In genomic region chr21:33755354-33755753, GRCh38 we compare ENCODE assay signal across 19 cellular contexts.
DNase-seq lines count a peak whose midpoint lies in the region; ATAC-seq and TF ChIP-seq lines count a peak whose summit lies in the region.
"Had no signal": no experiment of that assay in that cellular context is flagged by ENCODE, and none has a peak within 500 bp of the region (broad histone marks: within the 10 kb centered on the region; RNA-seq: fewer than 3 reads in every experiment).

No MANE protein-coding gene starts in this region.

- ATAC-seq in WTC11 (no peak), right lobe of liver (no peak)
- ATAC-seq: HCT116 had no signal

- peak overlapping the region in 1 of 5 donors; percentile 53 for H3K9ac ChIP-seq in subcutaneous abdominal adipose tissue (ENCODE audit: low read length in 5 of 5)

- TF ChIP-seq CTCF in WTC11 (IDR thresholded peaks at IDR 0.05) = no peak
- no peak for TF ChIP-seq CTCF in brain microvascular endothelial cell (IDR thresholded peaks at IDR 0.05; ENCODE audit: low read depth, low read length, missing control alignments)
- TF ChIP-seq CTCF in right lobe of liver (IDR thresholded peaks at IDR 0.05) = no peak

- no peaks in the 10 kb centered on the region for H3K27me3 Mint-ChIP-seq in WTC11 (ENCODE audit: low read depth)
- H3K27me3 Mint-ChIP-seq: CD4-positive, CD25-positive, alpha-beta regulatory T cell had no signal

- POLR2A ChIA-PET in WTC11 (lab: Charles Lee) = no interaction called here

- intact Hi-C loops in right lobe of liver (cut with DNase I) = loop anchor here in 1 of 2 donors (10.0 kb wide), 1 partner anchor 61 kb away; no protein-coding TSS in a partner anchor

- TF ChIP-seq POLR2A in right lobe of liver (IDR thresholded peaks at IDR 0.05) = no peak

- H3K4me3 ChIP-seq in brain microvascular endothelial cell (ENCODE audit: low read depth, low read length) (no peak overlapping the region), subcutaneous abdominal adipose tissue (ENCODE audit: low read depth in 1 of 5, low read length in 5 of 5) (no peak overlapping the region), right lobe of liver (no peak overlapping the region)

- in situ Hi-C loops in brain microvascular endothelial cell (cut with HindIII; ENCODE audit: low pct_ligation_motif_present, low sequenced_read_pairs) = no loop called here

- H3K9me3 ChIP-seq in subcutaneous abdominal adipose tissue (ENCODE audit: control insufficient read depth in 5 of 5, low read length in 5 of 5) (no peaks in the 10 kb centered on the region), right lobe of liver (no peaks in the 10 kb centered on the region)
- H3K9me3 ChIP-seq: BE2C had no signal

- DNase-seq in NCI-H226 = peak; percentile 74
- no peak for DNase-seq in WTC11 (ENCODE audit: low spot score)
- DNase-seq in brain microvascular endothelial cell = no peak
- no peak for DNase-seq in right lobe of liver
- DNase-seq in NCI-H1092 treated with DMSO at 0.1 percent for 48 hours (lab: John Stamatoyannopoulos, UW) = no peak
- DNase-seq in activated T-cell treated with anti-CD3 and anti-CD28 coated beads, Interleukin-2, amount 50 U/mL, for 48 hours = no peak
- DNase-seq: ACHN; BE2C; C1 segment of cervical spinal cord; CD4-positive, CD25-positive, alpha-beta regulatory T cell; CD8-positive, alpha-beta memory T cell; DMS153; DMS79; GDM1; GOT3; H7; IMR-90 had no signal

- H3K27ac Mint-ChIP-seq in WTC11 = peak overlapping the region; percentile 40; the same call in 1 of the 2 replicates
- H3K27ac Mint-ChIP-seq: CD4-positive, CD25-positive, alpha-beta regulatory T cell; CD8-positive, alpha-beta memory T cell had no signal

- H3K27ac ChIP-seq in brain microvascular endothelial cell = peak overlapping the region; percentile 11
- peak overlapping the region; percentile 48 for H3K27ac ChIP-seq in subcutaneous abdominal adipose tissue (ENCODE audit: low read depth, low read length)
- no peak overlapping the region for H3K27ac ChIP-seq in right lobe of liver

- H3K4me1 ChIP-seq in subcutaneous abdominal adipose tissue (ENCODE audit: control insufficient read depth in 5 of 5, insufficient read depth in 5 of 5, low read length in 5 of 5) (peaks cover 0 to 42% (median 30%) of the 10 kb centered on the region in 5 donors), right lobe of liver (peaks cover 0 to 3% (median 3%) of the 10 kb centered on the region in 4 donors)
- H3K4me1 ChIP-seq: BE2C had no signal

- no peaks in the 10 kb centered on the region for H3K9me3 Mint-ChIP-seq in WTC11
- H3K9me3 Mint-ChIP-seq: CD8-positive, alpha-beta memory T cell had no signal

- CTCF ChIA-PET in WTC11 (lab: Charles Lee) = no interaction called here

- H3K36me3 ChIP-seq in brain microvascular endothelial cell (replicated peaks) (peaks cover 9% of the 10 kb centered on the region), subcutaneous abdominal adipose tissue (ENCODE audit: control insufficient read depth in 5 of 5, insufficient read depth in 5 of 5, low read length in 5 of 5) (peaks cover 6 to 30% (median 23%) of the 10 kb centered on the region in 5 donors), right lobe of liver (peaks cover 0 to 4% (median 0%) of the 10 kb centered on the region in 4 donors)
- H3K36me3 ChIP-seq: BE2C had no signal

- H3K4me1 Mint-ChIP-seq in WTC11 = peaks cover 4% of the 10 kb centered on the region
- H3K4me1 Mint-ChIP-seq: CD4-positive, CD25-positive, alpha-beta regulatory T cell; CD8-positive, alpha-beta memory T cell had no signal

- no peak overlapping the region for H3K4me3 Mint-ChIP-seq in WTC11
- H3K4me3 Mint-ChIP-seq: CD4-positive, CD25-positive, alpha-beta regulatory T cell; CD8-positive, alpha-beta memory T cell had no signal

- peaks cover 17% of the 10 kb centered on the region for H3K36me3 Mint-ChIP-seq in WTC11
- H3K36me3 Mint-ChIP-seq: CD4-positive, CD25-positive, alpha-beta regulatory T cell had no signal

- WGBS in right lobe of liver (ENCODE audit: insufficient coverage, low coverage, low lambda C conversion rate, missing lambda C conversion rate) = 63% methylated on average over 1 of the region's 1 CpG

- no peaks in the 10 kb centered on the region for H3K27me3 ChIP-seq in brain microvascular endothelial cell (replicated peaks)
- H3K27me3 ChIP-seq in subcutaneous abdominal adipose tissue (ENCODE audit: control insufficient read depth in 5 of 5, insufficient read depth in 4 of 5, low read length in 5 of 5) = no peaks in the 10 kb centered on the region
- H3K27me3 ChIP-seq in right lobe of liver = no peaks in the 10 kb centered on the region
- H3K27me3 ChIP-seq: BE2C had no signal

TF ChIP-seq in WTC11, 78 proteins besides CTCF, POLR2A, EP300 and RAD21:
- TF ChIP-seq ZNF532 (CRISPR knock-in tag; IDR thresholded peaks at IDR 0.05; ENCODE audit: borderline replicate concordance) = no peak
- no peak for TF ChIP-seq HMGA2 (CRISPR knock-in tag; IDR thresholded peaks at IDR 0.05)
- no peak for TF ChIP-seq ZBTB43 (CRISPR knock-in tag; IDR thresholded peaks at IDR 0.05)
- no peak for TF ChIP-seq IRF2 (CRISPR knock-in tag; IDR thresholded peaks at IDR 0.05; ENCODE audit: borderline replicate concordance, low read depth)
- no peak for TF ChIP-seq ZNF263 (CRISPR knock-in tag; IDR thresholded peaks at IDR 0.05; ENCODE audit: low read depth)
- no peak for TF ChIP-seq STAT6 (CRISPR knock-in tag; conservative IDR thresholded peaks at IDR 0.05; ENCODE audit: low read depth)
- TF ChIP-seq SMAD4 (CRISPR knock-in tag; IDR thresholded peaks at IDR 0.05) = no peak
- no peak for TF ChIP-seq ZNF423 (CRISPR knock-in tag; IDR thresholded peaks at IDR 0.05)
- no peak for TF ChIP-seq USF1 (CRISPR knock-in tag; IDR thresholded peaks at IDR 0.05)
- TF ChIP-seq FOXP1 (CRISPR knock-in tag; IDR thresholded peaks at IDR 0.05; ENCODE audit: borderline replicate concordance) = no peak

Comparison
In these comparisons a context has a peak if more than half of its experiments do, and no peak if none do; other contexts are left out.
1. H3K27ac ChIP-seq: peak in brain microvascular endothelial cell (single experiment) and subcutaneous abdominal adipose tissue (single experiment); none in right lobe of liver (0 of 3).